ENCODE assay signal across 9 cellular contexts in the genomic region with DNA sequence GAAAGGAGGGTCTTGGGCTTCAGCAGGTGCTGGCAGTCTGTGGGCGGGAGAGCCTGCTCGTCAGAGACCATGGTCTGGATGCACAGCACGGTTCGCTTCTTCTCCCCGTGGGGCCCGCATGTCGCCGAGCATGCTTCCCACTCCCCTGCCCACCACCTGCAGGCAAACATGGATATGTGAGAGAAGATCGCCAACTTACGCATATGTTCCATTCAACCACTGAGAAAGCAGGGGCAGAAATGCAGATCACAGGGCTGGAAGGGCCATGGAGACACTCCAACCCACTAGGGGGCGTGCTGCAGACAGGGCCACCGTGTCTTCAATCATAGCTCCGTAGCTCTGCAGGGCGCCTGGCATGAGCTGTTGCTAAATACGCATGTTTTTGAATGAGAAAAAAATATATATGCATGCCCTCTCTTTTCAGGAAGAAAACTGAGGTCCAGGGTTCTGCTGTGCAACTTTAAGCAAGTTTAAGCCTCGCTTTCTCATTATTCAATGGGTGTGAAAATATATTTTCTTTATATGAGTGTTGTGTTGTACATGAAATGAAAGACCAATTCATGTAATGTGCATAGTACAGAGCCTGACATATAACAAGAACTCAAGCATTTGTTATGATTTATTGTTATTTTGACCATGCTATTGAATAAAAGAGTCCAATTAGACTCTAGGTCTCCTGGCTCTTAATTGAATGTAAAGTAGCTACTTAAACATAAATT.
DNase-seq lines count a peak whose midpoint lies in the region; ATAC-seq and TF ChIP-seq lines count a peak whose summit lies in the region.
"Had no signal": no experiment of that assay in that cellular context is flagged by ENCODE, and none has a peak within 500 bp of the region (broad histone marks: within the 10 kb centered on the region; RNA-seq: fewer than 3 reads in every experiment).

No MANE protein-coding gene starts in this region.

- CTCF ChIA-PET in Panc1 (lab: Charles Lee), result interaction anchor here (1.0 kb wide), 1 partner anchor 346 kb away, joined by 7 read pairs; no protein-coding TSS in a partner anchor

- no peak overlapping the region for H3K4me3 ChIP-seq in Panc1 (ENCODE audit: low read depth in 2 of 2, low read length in 2 of 2)
- no peak overlapping the region for H3K4me3 ChIP-seq in astrocyte of the spinal cord (ENCODE audit: low read depth, low read length)
- no peak overlapping the region for H3K4me3 ChIP-seq in neural progenitor cell
- no peak overlapping the region for H3K4me3 ChIP-seq in vagina

- no TSS peak for BruUV-seq in Panc1 (replicated peaks; lab: Mats Ljungman, UMichigan)

- intact Hi-C loops in Panc1 (cut with micrococcal nuclease; ENCODE audit: unreplicated experiment), result loop anchor here (10.0 kb wide), 1 partner anchor 346 kb away; the partner anchor contains the start of gene RXFP3
- intact Hi-C loops in vagina (cut with DNase I), result loop anchor here (5.0 kb wide), 1 partner anchor 448 kb away; no protein-coding TSS in a partner anchor

- H3F3A ChIP-seq in neural progenitor cell (ENCODE audit: low read depth), result no peaks in the 10 kb centered on the region

- no peaks in the 10 kb centered on the region for H3K4me1 ChIP-seq in Panc1 (ENCODE audit: control insufficient read depth, insufficient read depth, low read length)
- H3K4me1 ChIP-seq in neural progenitor cell, result no peaks in the 10 kb centered on the region
- no peaks in the 10 kb centered on the region for H3K4me1 ChIP-seq in vagina

- H3K4me2 ChIP-seq in neural progenitor cell, result no peak overlapping the region

- no peak overlapping the region for H3K27ac ChIP-seq in Panc1 (ENCODE audit: low read length)
- no peak overlapping the region for H3K27ac ChIP-seq in neural progenitor cell
- no peak overlapping the region for H3K27ac ChIP-seq in vagina

- H3K9ac ChIP-seq in neural progenitor cell, result no peak overlapping the region

- POLR2A ChIA-PET in Panc1 (lab: Charles Lee), result no interaction called here

- no peaks in the 10 kb centered on the region for H4K20me1 ChIP-seq in neural progenitor cell (ENCODE audit: low read depth)

- no peak overlapping the region for H3K4me3 Mint-ChIP-seq in neural progenitor cell
- H3K4me3 Mint-ChIP-seq: T-cell had no signal

- TF ChIP-seq POLR2A in vagina (IDR thresholded peaks at IDR 0.05), result no peak

- no peaks in the 10 kb centered on the region for H3K36me3 ChIP-seq in Panc1 (ENCODE audit: control insufficient read depth, insufficient read depth, low read length)
- H3K36me3 ChIP-seq in neural progenitor cell, result no peaks in the 10 kb centered on the region
- no peaks in the 10 kb centered on the region for H3K36me3 ChIP-seq in vagina

- peak; percentile 14 for DNase-seq in GM10266 (ENCODE audit: extremely low spot score)
- no peak for DNase-seq in Panc1 (ENCODE audit: low read depth, low spot score)
- no peak for DNase-seq in astrocyte of the spinal cord (ENCODE audit: low read depth, low spot score)
- DNase-seq in neural progenitor cell (ENCODE audit: low spot score), result peak; percentile 77
- no peak for DNase-seq in vagina (ENCODE audit: extremely low spot score in 2 of 2)
- no peak for DNase-seq in G401 (ENCODE audit: low spot score)

- no peaks in the 10 kb centered on the region for H3K79me2 ChIP-seq in neural progenitor cell (ENCODE audit: low read depth)

- H3K9me3 Mint-ChIP-seq in neural progenitor cell, result no peaks in the 10 kb centered on the region
- H3K9me3 Mint-ChIP-seq: T-cell had no signal

- in situ Hi-C loops in Panc1 (cut with HindIII; ENCODE audit: low pct_unique_long_range_greater_than_20kb, low sequenced_read_pairs), result no loop called here
- in situ Hi-C loops in astrocyte of the spinal cord (cut with HindIII; ENCODE audit: low sequenced_read_pairs), result no loop called here
- in situ Hi-C loops in G401 (cut with HindIII; ENCODE audit: low sequenced_read_pairs), result no loop called here

- TF ChIP-seq CTCF in GM10266 (IDR thresholded peaks at IDR 0.05; ENCODE audit: control insufficient read depth, insufficient read depth, low read depth, missing control alignments), result peak; percentile 62
- peak; percentile 80 for TF ChIP-seq CTCF in Panc1 (IDR thresholded peaks at IDR 0.05)
- peak; percentile 52 for TF ChIP-seq CTCF in astrocyte of the spinal cord (IDR thresholded peaks at IDR 0.05; ENCODE audit: low read depth, low read length)
- TF ChIP-seq CTCF in neural progenitor cell (IDR thresholded peaks at IDR 0.05), result peak; percentile 86
- TF ChIP-seq CTCF in vagina (IDR thresholded peaks at IDR 0.05), result no peak

- peaks cover 4% of the 10 kb centered on the region for H3K36me3 Mint-ChIP-seq in neural progenitor cell
- H3K36me3 Mint-ChIP-seq: T-cell had no signal

- no peaks in the 10 kb centered on the region; the same call in 1 of the 2 replicates for H3K27me3 ChIP-seq in Panc1 (ENCODE audit: control insufficient read depth, insufficient read depth, low read length)
- H3K27me3 ChIP-seq in neural progenitor cell, result no peaks in the 10 kb centered on the region
- H3K27me3 ChIP-seq in vagina, result no peaks in the 10 kb centered on the region

- no peaks in the 10 kb centered on the region for H3K4me1 Mint-ChIP-seq in neural progenitor cell
- H3K4me1 Mint-ChIP-seq: T-cell had no signal

- H3K9me3 ChIP-seq in Panc1 (ENCODE audit: control insufficient read depth, insufficient read depth, low read depth, low read length), result no peaks in the 10 kb centered on the region
- H3K9me3 ChIP-seq in neural progenitor cell (ENCODE audit: low read depth), result no peaks in the 10 kb centered on the region
- H3K9me3 ChIP-seq in vagina, result no peaks in the 10 kb centered on the region

- ATAC-seq in HG02571 (IDR thresholded peaks at IDR 0.05; ENCODE audit: unreplicated experiment) (peak; percentile 68), Panc1 (peak; percentile 82), HG02759 (IDR thresholded peaks at IDR 0.05; ENCODE audit: unreplicated experiment) (no peak)
- ATAC-seq: T-cell had no signal

- H2AFZ ChIP-seq in neural progenitor cell (replicated peaks), result no peak overlapping the region

- no peak overlapping the region for H3K27ac Mint-ChIP-seq in neural progenitor cell
- H3K27ac Mint-ChIP-seq: T-cell had no signal

- no peaks in the 10 kb centered on the region for H3K27me3 Mint-ChIP-seq in neural progenitor cell (ENCODE audit: insufficient read depth, low read depth)
- H3K27me3 Mint-ChIP-seq: T-cell had no signal

Comparison
In these comparisons a context has a peak if more than half of its experiments do, and no peak if none do; other contexts are left out.
1. DNase-seq: peak in GM10266 (single experiment) and neural progenitor cell (single experiment); none in Panc1 (single experiment), astrocyte of the spinal cord (single experiment), vagina (0 of 2) and G401 (single experiment).
2. CTCF ChIP-seq: peak in GM10266 (single experiment), Panc1 (single experiment), astrocyte of the spinal cord (single experiment) and neural progenitor cell (single experiment); none in vagina (0 of 3).